In the genomic region with DNA sequence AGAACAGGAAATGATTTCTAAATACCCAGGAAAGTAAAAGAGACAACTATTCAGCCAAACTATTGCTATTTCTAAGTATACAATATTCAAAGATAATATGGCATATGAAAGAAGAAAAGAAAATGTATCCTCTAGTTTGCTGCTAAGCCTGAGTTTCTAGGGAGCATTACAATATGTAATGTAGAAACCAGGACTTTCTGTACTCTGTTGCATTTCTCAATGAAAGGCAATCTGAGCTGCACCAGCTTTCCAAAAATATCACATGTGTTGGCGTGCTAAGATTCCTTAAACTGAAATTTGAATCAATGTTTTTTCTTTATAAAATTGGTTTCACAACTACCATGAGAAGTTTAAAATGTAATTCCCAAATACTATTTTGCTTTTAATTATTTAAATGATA, we compare ENCODE assay signal across 14 cellular contexts.
"Had no signal": no experiment of that assay in that cellular context is flagged by ENCODE, and none has a peak within 500 bp of the region (broad histone marks: within the 10 kb centered on the region; RNA-seq: fewer than 3 reads in every experiment).

No MANE protein-coding gene starts in this region.

- H3K36me3 Mint-ChIP-seq: activated naive CD4-positive, alpha-beta T cell treated with anti-CD3 and anti-CD28 coated beads, Interleukin-2, amount 10 ng/mL, durations not matched to agents 7 days and 5 days; neural progenitor cell had no signal

- H3K36me3 ChIP-seq: adrenal gland, neural progenitor cell, thyroid gland, uterus had no signal

- ATAC-seq: effector memory CD8-positive, alpha-beta T cell had no signal

- H3K9me3 ChIP-seq: adrenal gland, thyroid gland, uterus had no signal

- H3K27me3 Mint-ChIP-seq: activated naive CD4-positive, alpha-beta T cell treated with anti-CD3 and anti-CD28 coated beads, Interleukin-2, amount 10 ng/mL, durations not matched to agents 7 days and 5 days; effector memory CD8-positive, alpha-beta T cell; stimulated activated naive CD8-positive, alpha-beta T cell treated with anti-CD3 and anti-CD28 coated beads, Interleukin-15, Interleukin-2, amounts not matched to agents 100 ng/mL and 50 ng/mL, for 24 hours had no signal

- H3K4me3 Mint-ChIP-seq: activated naive CD4-positive, alpha-beta T cell treated with anti-CD3 and anti-CD28 coated beads, Interleukin-2, amount 10 ng/mL, durations not matched to agents 7 days and 5 days; effector memory CD8-positive, alpha-beta T cell; neural progenitor cell; stimulated activated naive CD8-positive, alpha-beta T cell treated with anti-CD3 and anti-CD28 coated beads, Interleukin-15, Interleukin-2, amounts not matched to agents 100 ng/mL and 50 ng/mL, for 24 hours had no signal

- H3K27me3 ChIP-seq: adrenal gland, neural progenitor cell, thyroid gland, uterus had no signal

- H3K27ac ChIP-seq: adrenal gland, epithelial cell of prostate, neural progenitor cell, parathyroid adenoma, thyroid gland, uterus had no signal

- H3K4me1 Mint-ChIP-seq: activated naive CD4-positive, alpha-beta T cell treated with anti-CD3 and anti-CD28 coated beads, Interleukin-2, amount 10 ng/mL, durations not matched to agents 7 days and 5 days; neural progenitor cell had no signal

- H3K9me3 Mint-ChIP-seq: activated naive CD4-positive, alpha-beta T cell treated with anti-CD3 and anti-CD28 coated beads, Interleukin-2, amount 10 ng/mL, durations not matched to agents 7 days and 5 days; activated T-helper 2 cell treated with anti-CD3 and anti-CD28 coated beads, Interferon-gamma antibody, Interleukin-2, Interleukin-4, amounts not matched to agents 10 μg/mL and 5 μg/mL and 100 μg/mL, durations not matched to agents 14 hours and 24 hours and 36 hours; effector memory CD8-positive, alpha-beta T cell; neural progenitor cell; stimulated activated naive CD8-positive, alpha-beta T cell treated with anti-CD3 and anti-CD28 coated beads, Interleukin-15, Interleukin-2, amounts not matched to agents 100 ng/mL and 50 ng/mL, for 24 hours had no signal

- H2AFZ ChIP-seq: neural progenitor cell, parathyroid adenoma had no signal

- H3K4me1 ChIP-seq: parathyroid adenoma, uterus had no signal

- H3K27ac Mint-ChIP-seq: activated naive CD4-positive, alpha-beta T cell treated with anti-CD3 and anti-CD28 coated beads, Interleukin-2, amount 10 ng/mL, durations not matched to agents 7 days and 5 days; activated T-helper 2 cell treated with anti-CD3 and anti-CD28 coated beads, Interferon-gamma antibody, Interleukin-2, Interleukin-4, amounts not matched to agents 10 μg/mL and 5 μg/mL and 100 μg/mL, durations not matched to agents 14 hours and 24 hours and 36 hours; effector memory CD8-positive, alpha-beta T cell; neural progenitor cell; stimulated activated naive CD8-positive, alpha-beta T cell treated with anti-CD3 and anti-CD28 coated beads, Interleukin-15, Interleukin-2, amounts not matched to agents 100 ng/mL and 50 ng/mL, for 24 hours had no signal

- H3K4me2 ChIP-seq: neural progenitor cell had no signal

- H3K79me2 ChIP-seq: parathyroid adenoma had no signal

- DNase-seq: activated CD4-positive, alpha-beta T cell treated with anti-CD3 and anti-CD28 coated beads, Interleukin-2, amount 50 U/mL, for 1 hour; activated naive CD4-positive, alpha-beta T cell treated with anti-CD3 and anti-CD28 coated beads, Interleukin-2, amount 10 ng/mL, durations not matched to agents 7 days and 5 days; activated T-cell treated with anti-CD3 and anti-CD28 coated beads for 4 hours; adrenal gland; effector memory CD8-positive, alpha-beta T cell; right cardiac atrium; stimulated activated CD4-positive, alpha-beta T cell treated with anti-CD3 and anti-CD28 coated beads, Interleukin-2, amount 100 ng/mL, for 48 hours; thyroid gland; uterus had no signal

- H3K4me3 ChIP-seq: adrenal gland, neural progenitor cell, thyroid gland, uterus had no signal
